ENCODE assay signal across 11 cellular contexts in the genomic region with DNA sequence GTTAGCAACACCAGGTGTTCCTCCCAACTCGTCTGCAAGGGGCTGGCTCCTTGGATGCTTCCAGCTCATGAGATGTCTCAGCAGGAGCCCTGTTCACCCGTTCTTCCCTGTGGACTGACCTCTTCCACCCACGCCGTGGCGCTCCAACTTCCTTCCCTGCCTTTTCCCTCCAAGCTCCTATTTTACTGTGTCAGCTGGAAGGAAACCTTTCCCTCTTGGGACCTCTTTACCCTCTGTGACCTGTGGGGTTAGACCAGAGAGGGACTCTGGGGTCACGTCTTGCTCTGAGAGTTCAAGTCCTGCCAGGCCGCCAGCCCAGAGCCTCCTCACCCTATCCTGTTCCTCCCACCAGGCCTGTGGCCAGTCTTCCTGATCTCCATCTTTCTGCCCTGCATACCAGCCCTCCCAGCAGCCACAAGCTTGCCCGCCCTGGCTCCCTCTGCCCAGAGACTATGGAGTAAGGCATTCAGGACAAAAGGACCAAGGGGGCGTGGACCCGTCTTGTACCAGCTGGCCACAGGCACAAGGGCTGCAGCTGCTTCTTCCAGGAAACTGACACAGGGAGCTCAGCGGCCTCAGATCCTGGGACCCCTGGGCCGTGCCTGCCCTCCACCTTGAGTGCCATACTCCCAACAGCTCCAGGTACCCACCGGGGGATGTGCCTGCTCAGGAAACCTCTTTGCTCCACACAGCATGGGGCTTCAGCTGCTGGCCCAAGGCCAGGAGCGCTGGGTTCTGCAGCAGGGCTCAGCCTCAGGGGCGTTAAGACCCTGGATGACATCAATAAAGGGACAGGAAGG. TPM values are rescaled to one million over a fixed set of nuclear protein-coding genes. Genes with fewer than 3 reads are reported as not detected.
DNase-seq lines count a peak whose midpoint lies in the region; ATAC-seq and TF ChIP-seq lines count a peak whose summit lies in the region.
"Had no signal": no experiment of that assay in that cellular context is flagged by ENCODE, and none has a peak within 500 bp of the region (broad histone marks: within the 10 kb centered on the region; RNA-seq: fewer than 3 reads in every experiment).

No MANE protein-coding gene starts in this region.

- peak overlapping the region; percentile 22 for H3K4me3 Mint-ChIP-seq in activated CD4-positive, alpha-beta T cell treated with anti-CD3 and anti-CD28 coated beads, Interleukin-2, amount 10 ng/mL, durations not matched to agents 7 days and 5 days
- H3K4me3 Mint-ChIP-seq in activated naive CD8-positive, alpha-beta T cell treated with anti-CD3 and anti-CD28 coated beads, Interleukin-2, amount 50 U/mL, for 24 hours: peak overlapping the region; percentile 42
- H3K4me3 Mint-ChIP-seq in neural crest cell (peak overlapping the region; percentile 89), osteocyte (ENCODE audit: unreplicated experiment) (no peak overlapping the region)

- peaks cover 32% of the 10 kb centered on the region for H3K4me1 Mint-ChIP-seq in activated CD4-positive, alpha-beta T cell treated with anti-CD3 and anti-CD28 coated beads, Interleukin-2, amount 10 ng/mL, durations not matched to agents 7 days and 5 days
- peaks cover 20% of the 10 kb centered on the region for H3K4me1 Mint-ChIP-seq in activated naive CD8-positive, alpha-beta T cell treated with anti-CD3 and anti-CD28 coated beads, Interleukin-2, amount 50 U/mL, for 24 hours
- H3K4me1 Mint-ChIP-seq in neural crest cell: peaks cover 27% of the 10 kb centered on the region
- H3K4me1 Mint-ChIP-seq in osteocyte (ENCODE audit: unreplicated experiment): peaks cover 16% of the 10 kb centered on the region

- ATAC-seq in activated naive CD8-positive, alpha-beta T cell treated with anti-CD3 and anti-CD28 coated beads, Interleukin-2, amount 50 U/mL, for 24 hours: no peak

- peaks cover 16% of the 10 kb centered on the region for H3K36me3 Mint-ChIP-seq in activated CD4-positive, alpha-beta T cell treated with anti-CD3 and anti-CD28 coated beads, Interleukin-2, amount 10 ng/mL, durations not matched to agents 7 days and 5 days (ENCODE audit: low read depth)
- H3K36me3 Mint-ChIP-seq in activated naive CD8-positive, alpha-beta T cell treated with anti-CD3 and anti-CD28 coated beads, Interleukin-2, amount 50 U/mL, for 24 hours (ENCODE audit: low read depth): peaks cover 18% of the 10 kb centered on the region
- H3K36me3 Mint-ChIP-seq in neural crest cell (ENCODE audit: low read depth): peaks cover 5% of the 10 kb centered on the region
- H3K36me3 Mint-ChIP-seq in osteocyte (ENCODE audit: unreplicated experiment): no peaks in the 10 kb centered on the region

- H3K27ac Mint-ChIP-seq in activated CD4-positive, alpha-beta T cell treated with anti-CD3 and anti-CD28 coated beads, Interleukin-2, amount 10 ng/mL, durations not matched to agents 7 days and 5 days: peak overlapping the region; percentile 19
- peak overlapping the region; percentile 59 for H3K27ac Mint-ChIP-seq in activated naive CD8-positive, alpha-beta T cell treated with anti-CD3 and anti-CD28 coated beads, Interleukin-2, amount 50 U/mL, for 24 hours
- H3K27ac Mint-ChIP-seq in neural crest cell (ENCODE audit: unreplicated experiment) (no peak overlapping the region), osteocyte (ENCODE audit: unreplicated experiment) (no peak overlapping the region)

- CTCF ChIA-PET in activated CD4-positive, alpha-beta T cell treated with anti-CD3 and anti-CD28 coated beads, Interleukin-2, amount 10 ng/mL, durations not matched to agents 7 days and 5 days (lab: Charles Lee): interaction anchor here (0.7 kb wide), 1 partner anchor 10 kb away, joined by 3 read pairs; no protein-coding TSS in a partner anchor

- no peaks in the 10 kb centered on the region for H3K9me3 Mint-ChIP-seq in activated CD4-positive, alpha-beta T cell treated with anti-CD3 and anti-CD28 coated beads, Interleukin-2, amount 10 ng/mL, durations not matched to agents 7 days and 5 days
- no peaks in the 10 kb centered on the region for H3K9me3 Mint-ChIP-seq in activated naive CD8-positive, alpha-beta T cell treated with anti-CD3 and anti-CD28 coated beads, Interleukin-2, amount 50 U/mL, for 24 hours
- H3K9me3 Mint-ChIP-seq in neural crest cell (no peaks in the 10 kb centered on the region), osteocyte (ENCODE audit: unreplicated experiment) (no peaks in the 10 kb centered on the region)

- POLR2A ChIA-PET in activated CD4-positive, alpha-beta T cell treated with anti-CD3 and anti-CD28 coated beads, Interleukin-2, amount 10 ng/mL, durations not matched to agents 7 days and 5 days (lab: Charles Lee): no interaction called here

- no peak for DNase-seq in activated CD4-positive, alpha-beta T cell treated with anti-CD3 and anti-CD28 coated beads, Interleukin-2, amount 10 ng/mL, durations not matched to agents 7 days and 5 days
- no peak for DNase-seq in activated CD4-positive, alpha-beta T cell treated with anti-CD3 and anti-CD28 coated beads, Interleukin-2, amount 50 U/mL, for 4 hours
- peak; percentile 25 for DNase-seq in M059J (ENCODE audit: low read depth)
- DNase-seq in activated naive CD8-positive, alpha-beta T cell treated with anti-CD3 and anti-CD28 coated beads, Interleukin-2, amount 50 U/mL, for 24 hours: no peak
- no peak for DNase-seq in neural crest cell (ENCODE audit: low read depth, low spot score)
- no peak for DNase-seq in osteocyte (ENCODE audit: extremely low spot score, unreplicated experiment)
- no peak for DNase-seq in NCI-H510A (lab: John Stamatoyannopoulos, UW)
- DNase-seq in stimulated activated CD4-positive, alpha-beta T cell treated with anti-CD3 and anti-CD28 coated beads, Interleukin-12 subunit alpha, Interleukin-12 subunit beta, amount 100 ng/mL, for 4 hours: no peak
- DNase-seq: activated CD4-positive, alpha-beta T cell treated with anti-CD3 and anti-CD28 coated beads for 4 hours; NCI-H510A treated with DMSO at 0.1 percent for 48 hours had no signal

- peaks cover 8% of the 10 kb centered on the region for H3K27me3 Mint-ChIP-seq in activated CD4-positive, alpha-beta T cell treated with anti-CD3 and anti-CD28 coated beads, Interleukin-2, amount 10 ng/mL, durations not matched to agents 7 days and 5 days
- H3K27me3 Mint-ChIP-seq in activated naive CD8-positive, alpha-beta T cell treated with anti-CD3 and anti-CD28 coated beads, Interleukin-2, amount 50 U/mL, for 24 hours: peaks cover 10% of the 10 kb centered on the region
- H3K27me3 Mint-ChIP-seq in neural crest cell (ENCODE audit: low read depth) (peaks cover 24% of the 10 kb centered on the region), osteocyte (ENCODE audit: unreplicated experiment) (no peaks in the 10 kb centered on the region)

- TF ChIP-seq CTCF in neural crest cell (conservative IDR thresholded peaks at IDR 0.05) (no peak), osteocyte (IDR thresholded peaks at IDR 0.05) (no peak)

RNA-seq across cellular contexts. Expression of a gene that starts 3.0 kb away (rescaled TPM):
- total RNA-seq in activated CD4-positive, alpha-beta T cell treated with anti-CD3 and anti-CD28 coated beads, Interleukin-2, amount 10 ng/mL, durations not matched to agents 7 days and 5 days: 10 to 100 TPM; 49.7 to 50.9 TPM
- 24.0 and 38.7 TPM in 2 replicates for total RNA-seq in M059J (2014; rRNA removed; shearing (Covaris generic))
- total RNA-seq in neural crest cell (53.3 and 53.4 TPM in 2 replicates), osteocyte (8.4 and 11.9 TPM in 2 replicates)

RNA-seq across cellular contexts. Expression of a gene that starts 8.1 kb away (rescaled TPM):
- total RNA-seq in activated CD4-positive, alpha-beta T cell treated with anti-CD3 and anti-CD28 coated beads, Interleukin-2, amount 10 ng/mL, durations not matched to agents 7 days and 5 days: 100 to 1,000 TPM; 122 to 151 TPM
- total RNA-seq in M059J (2014; rRNA removed; shearing (Covaris generic)): 47.4 and 57.5 TPM in 2 replicates
- total RNA-seq in neural crest cell (80.1 and 82.2 TPM in 2 replicates), osteocyte (10.4 and 14.0 TPM in 2 replicates)

RNA-seq across cellular contexts. Expression of a gene that starts 8.1 kb away (rescaled TPM):
- total RNA-seq in activated CD4-positive, alpha-beta T cell treated with anti-CD3 and anti-CD28 coated beads, Interleukin-2, amount 10 ng/mL, durations not matched to agents 7 days and 5 days: under 1 TPM in 1 of 2 experiments, not detected in 1; 0.08 TPM
- total RNA-seq in M059J (2014; rRNA removed; shearing (Covaris generic)): 2.1 and 6.3 TPM in 2 replicates
- 1.0 TPM in 2 replicates for total RNA-seq in neural crest cell
- total RNA-seq in osteocyte: not detected in 2 replicates
- total RNA-seq: osteoblast had no signal

RNA-seq across cellular contexts. Expression of a gene that starts 40.5 kb away (rescaled TPM):
- not detected for total RNA-seq in activated CD4-positive, alpha-beta T cell treated with anti-CD3 and anti-CD28 coated beads, Interleukin-2, amount 10 ng/mL, durations not matched to agents 7 days and 5 days
- total RNA-seq in M059J (2014; rRNA removed; shearing (Covaris generic)): not detected in 2 replicates
- total RNA-seq in neural crest cell: not detected in 2 replicates
- total RNA-seq in osteocyte: not detected in 2 replicates
- total RNA-seq: osteoblast had no signal

RNA-seq across cellular contexts. Expression of a gene that starts 45.8 kb away (rescaled TPM):
- not detected for total RNA-seq in activated CD4-positive, alpha-beta T cell treated with anti-CD3 and anti-CD28 coated beads, Interleukin-2, amount 10 ng/mL, durations not matched to agents 7 days and 5 days
- total RNA-seq in M059J (2014; rRNA removed; shearing (Covaris generic)): 0.27 and 0.34 TPM in 2 replicates
- total RNA-seq in neural crest cell: 0.47 and 0.55 TPM in 2 replicates
- 0.32 TPM in 1 of 2 replicates, not detected in the other for total RNA-seq in osteocyte

Comparison
In these comparisons a context has a peak if more than half of its experiments do, and no peak if none do; other contexts are left out.
1. H3K27ac Mint-ChIP-seq: peak in activated CD4-positive, alpha-beta T cell treated with anti-CD3 and anti-CD28 coated beads, Interleukin-2, amount 10 ng/mL, durations not matched to agents 7 days and 5 days (single experiment) and activated naive CD8-positive, alpha-beta T cell treated with anti-CD3 and anti-CD28 coated beads, Interleukin-2, amount 50 U/mL, for 24 hours (single experiment); none in neural crest cell (single experiment) and osteocyte (single experiment).